26 cellular contexts compared by ENCODE assay signal in genomic region chr14:42130809-42131208, GRCh38.
DNase-seq lines count a peak whose midpoint lies in the region; ATAC-seq, FAIRE-seq and TF ChIP-seq lines count a peak whose summit lies in the region.
"Had no signal": no experiment of that assay in that cellular context is flagged by ENCODE, and none has a peak within 500 bp of the region (broad histone marks: within the 10 kb centered on the region; RNA-seq: fewer than 3 reads in every experiment).

No MANE protein-coding gene starts in this region.

- no peaks in the 10 kb centered on the region for H4K20me1 ChIP-seq in Karpas-422 (ENCODE audit: insufficient read depth, low read depth, low read length)

- DNase-seq in Karpas-422 (no peak), adipocyte (ENCODE audit: low read depth) (peak; percentile 7), fibroblast of the aortic adventitia (ENCODE audit: low read depth) (peak; percentile 9), sigmoid colon (no peak), erythroblast (lab: John Stamatoyannopoulos, UW) (no peak)
- no peak for DNase-seq in activated CD4-positive, CD25-positive, alpha-beta regulatory T cell treated with anti-CD3 and anti-CD28 coated beads, Interleukin-2, amount 50 U/mL, for 72 hours
- DNase-seq: 8988T; C1 segment of cervical spinal cord; CD4-positive, alpha-beta memory T cell; COR-L47; DMS79; EL; GDM1; HCEC 1CT; Kasumi-1; MV-4-11; NCI-H1105; NCI-H2029 treated with DMSO at 0.1 percent for 48 hours; NCI-H526 treated with DMSO at 0.1 percent for 48 hours; RPMI8226; SHP77 treated with DMSO at 0.1 percent for 48 hours had no signal

- TF ChIP-seq EP300 in sigmoid colon (IDR thresholded peaks at IDR 0.05): no peak

- H3K4me1 ChIP-seq in Karpas-422 (ENCODE audit: low read length): no peaks in the 10 kb centered on the region; the same call in 1 of the 2 replicates
- no peaks in the 10 kb centered on the region for H3K4me1 ChIP-seq in adipocyte (ENCODE audit: control insufficient read depth, insufficient read depth, low read length)
- H3K4me1 ChIP-seq in sigmoid colon: peaks cover 0 to 4% (median 2%) of the 10 kb centered on the region in 4 donors

- no peaks in the 10 kb centered on the region for H3K9me2 ChIP-seq in Karpas-422 (replicated peaks; ENCODE audit: insufficient read depth, low read length)

- H3K4me2 ChIP-seq in Karpas-422 (ENCODE audit: low read depth, low read length, poor library complexity, severe bottlenecking): no peak overlapping the region

- peak overlapping the region; percentile 77 for H2AFZ ChIP-seq in Karpas-422 (ENCODE audit: low read length)

- H3K36me3 ChIP-seq in Karpas-422 (ENCODE audit: insufficient read depth, low read length) (no peaks in the 10 kb centered on the region), adipocyte (ENCODE audit: control insufficient read depth, insufficient read depth, low read length, severe bottlenecking) (no peaks in the 10 kb centered on the region), sigmoid colon (no peaks in the 10 kb centered on the region)

- no peak overlapping the region for H3K4me3 ChIP-seq in Karpas-422 (ENCODE audit: low read length)
- H3K4me3 ChIP-seq in adipocyte (ENCODE audit: low read length): no peak overlapping the region
- H3K4me3 ChIP-seq in fibroblast of the aortic adventitia (ENCODE audit: low read depth, low read length): no peak overlapping the region
- no peak overlapping the region for H3K4me3 ChIP-seq in sigmoid colon
- H3K4me3 ChIP-seq: GM12878 had no signal

- TF ChIP-seq CTCF in fibroblast of the aortic adventitia (IDR thresholded peaks at IDR 0.05; ENCODE audit: insufficient read depth, low read length) (no peak), sigmoid colon (IDR thresholded peaks at IDR 0.05) (no peak)

- H3K27ac ChIP-seq in Karpas-422 (ENCODE audit: low read length) (no peak overlapping the region), sigmoid colon (no peak overlapping the region)
- H3K27ac ChIP-seq: HL-60 had no signal

- peaks cover 2% of the 10 kb centered on the region; the same call in 1 of the 2 replicates for H3K9me3 ChIP-seq in Karpas-422 (ENCODE audit: low read length)
- no peaks in the 10 kb centered on the region for H3K9me3 ChIP-seq in adipocyte (ENCODE audit: control insufficient read depth, low read length)
- H3K9me3 ChIP-seq in sigmoid colon: no peaks in the 10 kb centered on the region

- no peaks in the 10 kb centered on the region for H3K79me2 ChIP-seq in Karpas-422 (ENCODE audit: low read length)

- ATAC-seq in GM21447 (IDR thresholded peaks at IDR 0.05; ENCODE audit: unreplicated experiment): no peak
- ATAC-seq: GM12878 had no signal

- intact Hi-C loops in sigmoid colon (cut with DNase I): no loop called here

- H3K27me3 ChIP-seq in Karpas-422 (ENCODE audit: low read length): no peaks in the 10 kb centered on the region
- no peaks in the 10 kb centered on the region for H3K27me3 ChIP-seq in adipocyte (replicated peaks; ENCODE audit: control insufficient read depth, insufficient read depth, low read length)
- no peaks in the 10 kb centered on the region for H3K27me3 ChIP-seq in sigmoid colon

- TF ChIP-seq POLR2A in sigmoid colon (IDR thresholded peaks at IDR 0.05): no peak
- TF ChIP-seq POLR2A in erythroblast (IDR thresholded peaks at IDR 0.05; ENCODE audit: low read length): no peak

- peak; percentile 27 for FAIRE-seq in A204.1 (lab: Jason Lieb, UNC)
- FAIRE-seq: GM12878, H1 had no signal

- H3K9ac ChIP-seq in Karpas-422 (ENCODE audit: low read length) (no peak overlapping the region), adipocyte (ENCODE audit: low read length) (no peak overlapping the region)

Comparison
In these comparisons a context has a peak if more than half of its experiments do, and no peak if none do; other contexts are left out.
1. DNase-seq: peak in adipocyte (single experiment) and fibroblast of the aortic adventitia (single experiment); none in Karpas-422 (single experiment), activated CD4-positive, CD25-positive, alpha-beta regulatory T cell treated with anti-CD3 and anti-CD28 coated beads, Interleukin-2, amount 50 U/mL, for 72 hours (single experiment), sigmoid colon (single experiment) and erythroblast (0 of 2).